Comparison of ENCODE assay signal across 8 cellular contexts in the genomic region with DNA sequence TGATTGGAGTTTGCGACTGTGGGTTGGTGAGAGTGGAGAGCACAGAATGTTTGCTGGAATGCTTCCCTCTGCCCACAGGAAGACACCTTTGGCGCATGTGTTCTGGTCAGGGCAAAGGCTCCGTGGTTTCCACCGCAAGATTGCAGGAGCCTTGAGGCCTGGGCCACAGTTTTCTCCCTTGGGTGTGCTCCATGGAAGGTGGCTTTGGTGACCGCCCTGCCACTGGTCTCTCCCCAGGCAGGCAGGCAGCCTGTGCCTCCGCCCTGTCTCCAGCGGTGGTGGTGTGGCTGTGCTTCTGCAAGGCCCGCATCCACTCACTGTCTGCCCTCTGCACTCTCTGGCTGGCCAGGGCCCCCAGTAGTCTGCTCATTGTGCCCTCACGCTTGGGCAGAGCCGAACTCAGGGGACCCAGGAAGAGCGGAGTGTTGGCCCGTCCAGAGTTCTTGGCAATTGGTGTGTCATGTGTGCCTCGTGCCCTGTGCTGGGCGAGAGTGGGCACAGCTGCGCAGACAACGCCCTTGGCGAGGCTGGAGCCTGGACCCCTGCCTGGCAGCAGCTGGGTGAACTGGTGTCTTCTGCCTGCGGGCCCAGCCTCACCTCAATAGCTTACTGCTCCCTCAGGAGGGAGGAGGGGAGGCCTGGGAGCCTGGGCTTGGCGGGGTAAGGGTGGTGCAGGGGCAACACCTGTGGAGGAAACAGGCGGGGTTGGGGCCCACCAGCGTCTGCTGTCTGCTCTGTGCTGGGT. TPM values are rescaled to one million over a fixed set of nuclear protein-coding genes. Genes with fewer than 3 reads are reported as not detected.
A peak's percentile ranks its signal among the peaks of the same experiment; 100 is the strongest.
DNase-seq lines count a peak whose midpoint lies in the region; ATAC-seq and TF ChIP-seq lines count a peak whose summit lies in the region.

No MANE protein-coding gene starts in this region.

- peak overlapping the region; percentile 87 for H3K4me3 ChIP-seq in A673 (ENCODE audit: low read depth, low read length, poor library complexity, severe bottlenecking)
- H3K4me3 ChIP-seq in ascending aorta, result peak overlapping the region; percentile 79 to 92
- peak overlapping the region; percentile 95 for H3K4me3 ChIP-seq in mesodermal cell (ENCODE audit: extremely low read depth, insufficient read depth, low read length, poor library complexity, severe bottlenecking)

- POLR2A ChIA-PET in A673 (lab: Charles Lee; ENCODE audit: low non-redundant PET), result no interaction called here

- TF ChIP-seq CTCF in A673 (conservative IDR thresholded peaks at IDR 0.05; ENCODE audit: low read depth, low read length) (no peak), ascending aorta (IDR thresholded peaks at IDR 0.05) (no peak)

- DNase-seq in A673 (ENCODE audit: low spot score), result no peak
- peak; percentile 3 for DNase-seq in HuH-7.5 (ENCODE audit: low spot score)
- DNase-seq in ascending aorta (ENCODE audit: low spot score in 2 of 2), result peak in 1 of 2 donors; percentile 58
- DNase-seq in NCI-H146 (lab: John Stamatoyannopoulos, UW), result no peak
- DNase-seq in stimulated activated naive CD4-positive, alpha-beta T cell treated with Interleukin-2 at 50 U/mL for 16 hours (lab: John Stamatoyannopoulos, UW), result no peak

- BruUV-seq in A673 (replicated peaks; lab: Mats Ljungman, UMichigan), result no TSS peak

- peak overlapping the region; percentile 92 for H3K27ac ChIP-seq in A673 (ENCODE audit: low read depth, low read length, poor library complexity, severe bottlenecking)
- H3K27ac ChIP-seq in ascending aorta, result peak overlapping the region; percentile 90 to 96
- H3K27ac ChIP-seq in mesodermal cell (ENCODE audit: low read depth, low read length, severe bottlenecking), result no peak overlapping the region

- ATAC-seq in GM19023 (IDR thresholded peaks at IDR 0.05; ENCODE audit: unreplicated experiment) (no peak), HG03442 (IDR thresholded peaks at IDR 0.05; ENCODE audit: unreplicated experiment) (no peak)

- WGBS in mesodermal cell (ENCODE audit: insufficient coverage in 2 of 2), 2 experiments, result 95% methylated on average over 16 to 18 of the region's 21 CpGs

- H3K36me3 ChIP-seq in A673 (ENCODE audit: insufficient read depth, low read length, poor library complexity, severe bottlenecking) (no peaks in the 10 kb centered on the region), ascending aorta (peaks cover 14 to 22% of the 10 kb centered on the region in 2 donors), mesodermal cell (ENCODE audit: control insufficient read depth, insufficient read depth, low read length) (peaks cover 28% of the 10 kb centered on the region)

- no peaks in the 10 kb centered on the region for H3K9me3 ChIP-seq in A673 (ENCODE audit: low read depth, low read length, poor library complexity, severe bottlenecking)
- no peaks in the 10 kb centered on the region for H3K9me3 ChIP-seq in ascending aorta
- no peaks in the 10 kb centered on the region for H3K9me3 ChIP-seq in mesodermal cell (ENCODE audit: control insufficient read depth, low read length)

- H3K4me1 ChIP-seq in A673 (ENCODE audit: insufficient read depth, low read length, poor library complexity, severe bottlenecking) (peaks cover 18% of the 10 kb centered on the region), ascending aorta (peaks cover 18 to 34% of the 10 kb centered on the region in 2 donors), mesodermal cell (ENCODE audit: control insufficient read depth, insufficient read depth, low read length, poor library complexity, severe bottlenecking) (peaks cover 4% of the 10 kb centered on the region)

- intact Hi-C loops in A673 (cut with micrococcal nuclease; ENCODE audit: unreplicated experiment) (no loop called here), ascending aorta (cut with DNase I) (loop anchor here (2.0 kb wide), 1 partner anchor 345 kb away; the partner anchor contains the start of gene RNF187)

- CTCF ChIA-PET in A673 (lab: Charles Lee), result no interaction called here

- H3K27me3 ChIP-seq in A673 (replicated peaks; ENCODE audit: insufficient read depth, low read depth, low read length, poor library complexity) (no peaks in the 10 kb centered on the region), ascending aorta (no peaks in the 10 kb centered on the region)

RNA-seq across cellular contexts. Expression of gene GUK1, which starts 2.0 kb away (rescaled TPM):
- total RNA-seq in A673 (2021) (128 and 130 TPM in 2 replicates), ascending aorta (979 TPM)
- polyA plus RNA-seq in mesodermal cell (2013, experiment 1 of 2), result 181 TPM
- 154 TPM for polyA plus RNA-seq in mesodermal cell (2013, experiment 2 of 2)

RNA-seq across cellular contexts. Expression of gene GJC2, which starts 7.7 kb away (rescaled TPM):
- total RNA-seq in A673 (2021), result 0.97 and 1.3 TPM in 2 replicates
- total RNA-seq in ascending aorta, result 5.4 TPM
- polyA plus RNA-seq in mesodermal cell (2013, experiment 1 of 2), result 0.37 TPM
- 0.15 TPM for polyA plus RNA-seq in mesodermal cell (2013, experiment 2 of 2)

RNA-seq across cellular contexts. Expression of gene IBA57, which starts 23.6 kb away (rescaled TPM):
- total RNA-seq in A673 (2021) (10.6 and 12.1 TPM in 2 replicates), ascending aorta (55.6 TPM)
- 1.5 TPM for polyA plus RNA-seq in mesodermal cell (2013, experiment 1 of 2)
- 1.7 TPM for polyA plus RNA-seq in mesodermal cell (2013, experiment 2 of 2)

RNA-seq across cellular contexts. Expression of gene MRPL55, which starts 32.9 kb away (rescaled TPM):
- total RNA-seq in A673 (2021), result 60.4 and 70.8 TPM in 2 replicates
- total RNA-seq in ascending aorta, result 23.6 TPM
- polyA plus RNA-seq in mesodermal cell (2013, experiment 1 of 2), result 52.1 TPM
- 40.0 TPM for polyA plus RNA-seq in mesodermal cell (2013, experiment 2 of 2)

RNA-seq across cellular contexts. Expression of gene C1orf35, which starts 38.9 kb away (rescaled TPM):
- total RNA-seq in A673 (2021) (27.5 and 27.6 TPM in 2 replicates), ascending aorta (2.4 TPM)
- 17.9 TPM for polyA plus RNA-seq in mesodermal cell (2013, experiment 1 of 2)
- 17.6 TPM for polyA plus RNA-seq in mesodermal cell (2013, experiment 2 of 2)
